ENCODE assay signal across 1 cellular context in genomic region chr5:133325834-133326233, GRCh38.
TF ChIP-seq lines count a peak whose summit lies in the region.

No MANE protein-coding gene starts in this region.

TF ChIP-seq in H1, 55 proteins besides CTCF, POLR2A, EP300 and RAD21 (continued from another document):
- TF ChIP-seq CBX8 (IDR thresholded peaks at IDR 0.05; ENCODE audit: borderline replicate concordance, low read depth, low read length) (no peak), POU5F1 (IDR thresholded peaks at IDR 0.05; ENCODE audit: low read depth, low read length) (no peak), ATF2 (IDR thresholded peaks at IDR 0.05; ENCODE audit: low read length) (no peak), TBP (IDR thresholded peaks at IDR 0.05; ENCODE audit: low read depth, low read length) (no peak), EZH2 (IDR thresholded peaks at IDR 0.05; ENCODE audit: low read depth, low read length, severe bottlenecking) (no peak), RXRA (IDR thresholded peaks at IDR 0.05; ENCODE audit: insufficient read depth, low read depth, low read length) (no peak), SP2 (IDR thresholded peaks at IDR 0.05; ENCODE audit: low read length) (no peak), CHD1 (IDR thresholded peaks at IDR 0.05; ENCODE audit: low read depth, low read length) (no peak), TEAD4 (IDR thresholded peaks at IDR 0.05; ENCODE audit: low read depth, low read length) (no peak), CHD7 (IDR thresholded peaks at IDR 0.05; ENCODE audit: insufficient replicate concordance, low read length) (no peak)
